In the genomic region with DNA sequence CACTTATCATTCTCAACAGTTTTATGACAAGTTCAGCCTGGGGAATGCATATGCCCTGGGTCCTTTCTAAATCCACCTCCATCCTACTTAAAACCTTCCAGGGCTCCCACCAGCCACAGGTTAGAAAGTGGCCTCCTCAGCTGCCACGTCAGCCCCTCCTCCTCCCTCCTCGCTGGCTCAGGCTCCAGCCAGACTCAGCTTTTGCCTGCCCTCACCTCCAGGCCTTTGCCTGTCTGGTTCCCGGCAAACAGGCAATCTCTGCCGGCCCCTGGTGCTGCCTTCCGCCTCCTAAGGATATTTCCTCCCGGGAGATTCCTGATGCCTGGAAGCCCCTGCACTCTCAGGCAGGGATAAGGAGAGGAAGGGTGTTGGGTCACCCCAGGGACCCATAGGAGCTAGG, we compare ENCODE assay signal across 24 cellular contexts. TPM values are rescaled to one million over a fixed set of nuclear protein-coding genes. Genes with fewer than 3 reads are reported as not detected.
DNase-seq lines count a peak whose midpoint lies in the region; ATAC-seq, FAIRE-seq and TF ChIP-seq lines count a peak whose summit lies in the region.
"Had no signal": no experiment of that assay in that cellular context is flagged by ENCODE, and none has a peak within 500 bp of the region (broad histone marks: within the 10 kb centered on the region; RNA-seq: fewer than 3 reads in every experiment).

No MANE protein-coding gene starts in this region.

- no TSS peak for BruUV-seq in K562 (replicated peaks; lab: Mats Ljungman, UMichigan)

- DNase-seq in Right ventricle myocardium inferior (ENCODE audit: missing footprints) (peak; percentile 2), left ventricle myocardium inferior (no peak), K562 (ENCODE audit: extremely low read depth in 1 of 4, low spot score in 3 of 4) (no peak), mesenchymal stem cell (no peak), trophoblast cell (no peak), GM10248 (ENCODE audit: extremely low spot score) (no peak)
- DNase-seq: 8988T; CD4-positive, alpha-beta memory T cell; DMS153; DMS79; GF-D8; HCEC 1CT; IMR-90; KBM-7 had no signal

- TF ChIP-seq RAD21 in K562 (CRISPR knock-in tag; conservative IDR thresholded peaks at IDR 0.05 in 1 of 2, IDR thresholded peaks at IDR 0.05 in 1 of 2), result no peak

- H3K14ac ChIP-seq in mesenchymal stem cell (ENCODE audit: low read length in 2 of 2) (peak overlapping the region in 1 of 2 experiments; percentile 75), trophoblast cell (ENCODE audit: low read length) (no peak overlapping the region)

- no peak overlapping the region for H3K4ac ChIP-seq in mesenchymal stem cell (ENCODE audit: low read depth in 1 of 2, low read length in 2 of 2)
- no peak overlapping the region for H3K4ac ChIP-seq in trophoblast cell (ENCODE audit: low read depth, low read length)

- H3K79me1 ChIP-seq in mesenchymal stem cell (replicated peaks; ENCODE audit: low read length, poor library complexity, severe bottlenecking), result no peaks in the 10 kb centered on the region
- H3K79me1 ChIP-seq in trophoblast cell (ENCODE audit: low read length), result peaks cover 8% of the 10 kb centered on the region

- no peak overlapping the region for H3K4me3 ChIP-seq in left ventricle myocardium inferior
- no peak overlapping the region for H3K4me3 ChIP-seq in K562
- no peak overlapping the region for H3K4me3 ChIP-seq in mesenchymal stem cell (ENCODE audit: insufficient read depth in 1 of 2, low read depth in 1 of 2, low read length in 2 of 2)
- H3K4me3 ChIP-seq in trophoblast cell (ENCODE audit: low read depth, low read length), result no peak overlapping the region
- H3K4me3 ChIP-seq: BLaER1, GM12878 had no signal

- H3K4me2 ChIP-seq in K562 (ENCODE audit: insufficient read depth, low read length) (no peak overlapping the region), mesenchymal stem cell (ENCODE audit: low read length, poor library complexity, severe bottlenecking) (no peak overlapping the region), trophoblast cell (ENCODE audit: low read length) (no peak overlapping the region)
- H3K4me2 ChIP-seq: BLaER1 had no signal

- no peak overlapping the region for H3K23ac ChIP-seq in mesenchymal stem cell (ENCODE audit: low read length in 2 of 2)
- no peak overlapping the region for H3K23ac ChIP-seq in trophoblast cell (ENCODE audit: low read length)

- TF ChIP-seq POLR2A in K562 (conservative IDR thresholded peaks at IDR 0.05), result no peak

- TF ChIP-seq CTCF in left ventricle myocardium inferior (IDR thresholded peaks at IDR 0.05; ENCODE audit: borderline replicate concordance) (no peak), K562 (IDR thresholded peaks at IDR 0.05 in 2 of 3, conservative IDR thresholded peaks at IDR 0.05 in 1 of 3; ENCODE audit: insufficient read depth in 2 of 3, low read depth in 1 of 3, low read length in 3 of 3) (no peak), GM10248 (IDR thresholded peaks at IDR 0.05; ENCODE audit: control extremely low read depth, extremely low read depth, low read depth, missing control alignments) (no peak)

- H2BK120ac ChIP-seq in mesenchymal stem cell (ENCODE audit: low read depth, low read length) (no peak overlapping the region), trophoblast cell (ENCODE audit: insufficient read depth, low read length, poor library complexity) (peak overlapping the region; percentile 17)

- no peaks in the 10 kb centered on the region for H3K9me1 ChIP-seq in K562 (ENCODE audit: control insufficient read depth, insufficient read depth, low read length)

- H4K91ac ChIP-seq in mesenchymal stem cell (ENCODE audit: low read length) (no peak overlapping the region), trophoblast cell (ENCODE audit: low read depth, low read length) (peak overlapping the region; percentile 71)

- H2BK5ac ChIP-seq in mesenchymal stem cell (ENCODE audit: low read depth, low read length, poor library complexity, severe bottlenecking), result no peak overlapping the region
- peak overlapping the region; percentile 43 for H2BK5ac ChIP-seq in trophoblast cell (ENCODE audit: low read depth, low read length, poor library complexity)

- CTCF ChIA-PET in K562 (lab: Yijun Ruan, JAX; ENCODE audit: low intra/inter-chr PET ratio), result interaction anchor here (0.7 kb wide), 1 partner anchor 58 kb away, joined by 3 read pairs; no protein-coding TSS in a partner anchor
- CTCF ChIA-PET in GM10248 (lab: Yijun Ruan, JAX), result interaction anchor here (1.3 to 17.1 kb wide), 5 partner anchors 7 to 185 kb away, joined by 3 to 480 read pairs (median 4); no protein-coding TSS in a partner anchor

- H3K18ac ChIP-seq in mesenchymal stem cell (ENCODE audit: low read depth in 1 of 2, low read length in 2 of 2) (peak overlapping the region in 1 of 2 experiments; percentile 19), trophoblast cell (ENCODE audit: low read length) (no peak overlapping the region)

- H3K9me3 ChIP-seq in left ventricle myocardium inferior (replicated peaks), result no peaks in the 10 kb centered on the region
- no peaks in the 10 kb centered on the region for H3K9me3 ChIP-seq in K562 (replicated peaks; ENCODE audit: control insufficient read depth, insufficient read depth, low read depth, low read length)
- no peaks in the 10 kb centered on the region for H3K9me3 ChIP-seq in mesenchymal stem cell (ENCODE audit: control insufficient read depth, low read length)
- H3K9me3 ChIP-seq in trophoblast cell (ENCODE audit: insufficient read depth, low read depth, low read length), result peaks cover 1% of the 10 kb centered on the region
- H3K9me3 ChIP-seq: BLaER1 had no signal

- intact Hi-C loops in Right ventricle myocardium inferior (cut with DNase I), result no loop called here
- intact Hi-C loops in left ventricle myocardium inferior (cut with micrococcal nuclease), result no loop called here
- intact Hi-C loops in K562 (cut with micrococcal nuclease), result no loop called here

- no peak overlapping the region for H2AFZ ChIP-seq in K562 (ENCODE audit: low read depth, low read length)
- no peak overlapping the region for H2AFZ ChIP-seq in mesenchymal stem cell (ENCODE audit: low read depth, low read length)
- no peak overlapping the region for H2AFZ ChIP-seq in trophoblast cell (ENCODE audit: insufficient read depth, low read length, poor library complexity)

- 27% methylated on average over 5 of the region's 6 CpGs for WGBS in K562 (ENCODE audit: insufficient coverage, low coverage, missing lambda C conversion rate)
- WGBS in mesenchymal stem cell, result 72% methylated on average over 6 of the region's 6 CpGs
- WGBS in trophoblast cell (ENCODE audit: extremely low coverage, insufficient coverage, insufficient read length), result no CpG with 5 or more reads among the region's 6 CpGs

- no peaks in the 10 kb centered on the region for H3K79me2 ChIP-seq in K562 (ENCODE audit: control insufficient read depth, insufficient read depth, low read length)
- H3K79me2 ChIP-seq in trophoblast cell (ENCODE audit: control insufficient read depth, insufficient read depth, low read length, poor library complexity), result no peaks in the 10 kb centered on the region

- FAIRE-seq in K562 (lab: Jason Lieb, UNC), result no peak
- FAIRE-seq: GM12878, H1 had no signal

- H3K9ac ChIP-seq in K562 (ENCODE audit: insufficient read depth in 1 of 2, low read depth in 2 of 2, low read length in 2 of 2) (no peak overlapping the region), mesenchymal stem cell (ENCODE audit: low read length) (no peak overlapping the region), trophoblast cell (ENCODE audit: low read length) (no peak overlapping the region)
- H3K9ac ChIP-seq: BLaER1 had no signal

- peaks cover 15% of the 10 kb centered on the region for H3K27me3 ChIP-seq in left ventricle myocardium inferior (ENCODE audit: low read depth)
- H3K27me3 ChIP-seq in K562 (ENCODE audit: control insufficient read depth in 2 of 2, insufficient read depth in 2 of 2, low read length in 2 of 2), result no peaks in the 10 kb centered on the region; a peak in 2 of 5 replicates
- H3K27me3 ChIP-seq in mesenchymal stem cell (ENCODE audit: control insufficient read depth in 1 of 2, insufficient read depth in 1 of 2, low read length in 2 of 2), result peaks cover 12 to 14% of the 10 kb centered on the region in 2 experiments
- no peaks in the 10 kb centered on the region for H3K27me3 ChIP-seq in trophoblast cell (ENCODE audit: insufficient read depth, low read length)
- H3K27me3 ChIP-seq: BLaER1 had no signal

- peaks cover 4% of the 10 kb centered on the region for H4K20me1 ChIP-seq in K562 (replicated peaks; ENCODE audit: control insufficient read depth, insufficient read depth, low read length)
- H4K20me1 ChIP-seq: BLaER1 had no signal

- in situ Hi-C loops in K562 (cut with MboI), result no loop called here

- peak overlapping the region; percentile 64 for H2BK15ac ChIP-seq in mesenchymal stem cell (ENCODE audit: low read depth, poor library complexity, severe bottlenecking)

- H3K27ac ChIP-seq in left ventricle myocardium inferior (replicated peaks) (no peak overlapping the region), K562 (ENCODE audit: extremely low read depth, low read depth, low read length) (no peak overlapping the region), mesenchymal stem cell (ENCODE audit: low read length, poor library complexity, severe bottlenecking) (no peak overlapping the region), trophoblast cell (ENCODE audit: low read depth, low read length) (peak overlapping the region; percentile 65)
- H3K27ac ChIP-seq: BLaER1, HL-60 had no signal

- H3K36me3 ChIP-seq in left ventricle myocardium inferior (no peaks in the 10 kb centered on the region), K562 (ENCODE audit: control insufficient read depth, insufficient read depth, low read length) (no peaks in the 10 kb centered on the region), mesenchymal stem cell (ENCODE audit: control insufficient read depth in 1 of 2, insufficient read depth in 2 of 2, low read depth in 1 of 2, low read length in 2 of 2) (no peaks in the 10 kb centered on the region), trophoblast cell (ENCODE audit: control insufficient read depth in 1 of 2, insufficient read depth in 2 of 2, low read length in 2 of 2) (peaks cover 13 to 21% of the 10 kb centered on the region in 2 experiments)
- H3K36me3 ChIP-seq: BLaER1 had no signal

- ATAC-seq in Right ventricle myocardium inferior (no peak), K562 (no peak), GM19467 (IDR thresholded peaks at IDR 0.05; ENCODE audit: unreplicated experiment) (no peak), GM18861 (IDR thresholded peaks at IDR 0.05; ENCODE audit: unreplicated experiment) (no peak)
- ATAC-seq: GM12878 had no signal

- no peaks in the 10 kb centered on the region for H3K4me1 ChIP-seq in left ventricle myocardium inferior
- H3K4me1 ChIP-seq in K562 (replicated peaks in 1 of 2; ENCODE audit: control insufficient read depth in 2 of 2, insufficient read depth in 2 of 2, low read length in 2 of 2), result peaks cover 8 to 15% of the 10 kb centered on the region in 2 experiments; a peak in 4 of 5 replicates
- H3K4me1 ChIP-seq in mesenchymal stem cell (ENCODE audit: control insufficient read depth, insufficient read depth, low read depth, low read length), result peaks cover 1% of the 10 kb centered on the region
- peaks cover 21 to 24% of the 10 kb centered on the region in 2 experiments for H3K4me1 ChIP-seq in trophoblast cell (ENCODE audit: control insufficient read depth in 1 of 2, insufficient read depth in 2 of 2, low read length in 2 of 2)
- H3K4me1 ChIP-seq: BLaER1 had no signal

- H4K8ac ChIP-seq in mesenchymal stem cell (ENCODE audit: low read length) (peak overlapping the region; percentile 12), trophoblast cell (ENCODE audit: low read depth, low read length) (peak overlapping the region; percentile 66)

- H2BK12ac ChIP-seq in mesenchymal stem cell (ENCODE audit: low read length in 2 of 2), result peak overlapping the region in 1 of 2 experiments; percentile 42
- peak overlapping the region; percentile 71 for H2BK12ac ChIP-seq in trophoblast cell (ENCODE audit: low read length)

- no peak for TF ChIP-seq EP300 in K562 (IDR thresholded peaks at IDR 0.05; ENCODE audit: low read length)

- H2AK5ac ChIP-seq in mesenchymal stem cell (ENCODE audit: low read length, severe bottlenecking), result no peak overlapping the region
- H2AK5ac ChIP-seq in trophoblast cell (ENCODE audit: low read length), result peak overlapping the region; percentile 35

- no peak overlapping the region for H4K12ac ChIP-seq in trophoblast cell (ENCODE audit: low read depth, low read length)

- POLR2A ChIA-PET in K562 (lab: Yijun Ruan, JAX), result interaction anchor here (0.8 to 1.3 kb wide), 2 partner anchors 12 to 52 kb away, joined by 3 read pairs; no protein-coding TSS in a partner anchor
- POLR2A ChIA-PET in GM10248 (lab: Yijun Ruan, JAX), result no interaction called here

RNA-seq across cellular contexts. Expression of a gene that starts 9.5 kb away (rescaled TPM):
- not detected for total RNA-seq in Right ventricle myocardium inferior
- total RNA-seq in left ventricle myocardium inferior, result not detected
- not detected in 2 replicates for total RNA-seq in K562 (2011; cell fraction: chromatin; rRNA removed; ENCODE audit: low replicate concordance)
- not detected in 2 replicates for total RNA-seq in K562 (2011; cell fraction: nucleolus; rRNA removed)
- not detected in 2 replicates for total RNA-seq in K562 (2011; cell fraction: nucleoplasm; rRNA removed)
- total RNA-seq in K562 (2014; rRNA removed), result not detected in 2 replicates
- not detected in 2 replicates for total RNA-seq in K562 (2014; rRNA removed; fragmentation: Illumina TruSeq; extraction: Trizol)
- not detected in 2 replicates for total RNA-seq in K562 (2015; rRNA removed; fragmentation: Illumina TruSeq; extraction: Trizol)
- not detected in 2 replicates for total RNA-seq in K562 (2021)
- polyA plus RNA-seq in K562 (2011; rRNA removed), result not detected in 2 replicates
- not detected in 2 replicates for polyA plus RNA-seq in K562 (2011; cell fraction: cytosol; rRNA removed)
- polyA plus RNA-seq in K562 (2011; cell fraction: nucleus; rRNA removed), result not detected in 2 replicates
- polyA plus RNA-seq in K562 (2012), result not detected in 2 replicates
- not detected in 2 replicates for polyA plus RNA-seq in K562 (2014; fragmentation: Illumina TruSeq; extraction: Trizol)
- polyA plus RNA-seq in K562 (2014; fragmentation: Nextera tagmentation; extraction: Ambion mirVana), result not detected
- polyA plus RNA-seq in K562 (2014; rRNA removed), result not detected in 2 replicates
- not detected in 2 replicates for polyA minus RNA-seq in K562 (2011; rRNA and poly(A)+ RNA removed)
- not detected in 2 replicates for polyA minus RNA-seq in K562 (2011; cell fraction: cytosol; rRNA and poly(A)+ RNA removed)
- polyA minus RNA-seq in K562 (2011; cell fraction: nucleus; rRNA and poly(A)+ RNA removed), result not detected in 2 replicates
- polyA plus RNA-seq in mesenchymal stem cell (2013, experiment 1 of 2), result 0.06 TPM
- 0.10 TPM for polyA plus RNA-seq in mesenchymal stem cell (2013, experiment 2 of 2)
- polyA plus RNA-seq in trophoblast cell (2013), result 9.3 and 10.1 TPM in 2 replicates
- total RNA-seq: A673; CD4-positive, alpha-beta memory T cell; GM12878; HT1080; IMR-90 had no signal
- polyA plus RNA-seq: AG04450; CD14-positive monocyte; CD4-positive, alpha-beta memory T cell; GM12878; IMR-90 had no signal

RNA-seq across cellular contexts. Expression of a gene that starts 40.2 kb away (rescaled TPM):
- not detected for total RNA-seq in Right ventricle myocardium inferior
- total RNA-seq in left ventricle myocardium inferior, result 0.58 TPM
- total RNA-seq in K562 (2011; cell fraction: chromatin; rRNA removed; ENCODE audit: low replicate concordance), result 0.67 TPM in 1 of 2 replicates, not detected in the other
- total RNA-seq in K562 (2011; cell fraction: nucleolus; rRNA removed), result 1.1 TPM in 1 of 2 replicates, not detected in the other
- 0.59 TPM in 1 of 2 replicates, not detected in the other for total RNA-seq in K562 (2011; cell fraction: nucleoplasm; rRNA removed)
- 0.45 and 1.6 TPM in 2 replicates for total RNA-seq in K562 (2014; rRNA removed)
- total RNA-seq in K562 (2014; rRNA removed; fragmentation: Illumina TruSeq; extraction: Trizol), result 1.8 and 2.1 TPM in 2 replicates
- total RNA-seq in K562 (2015; rRNA removed; fragmentation: Illumina TruSeq; extraction: Trizol), result 2.5 and 2.6 TPM in 2 replicates
- total RNA-seq in K562 (2021), result 1.0 and 1.1 TPM in 2 replicates
- 2.1 and 2.2 TPM in 2 replicates for polyA plus RNA-seq in K562 (2011; rRNA removed)
- polyA plus RNA-seq in K562 (2011; cell fraction: cytosol; rRNA removed), result 1.9 and 3.2 TPM in 2 replicates
- polyA plus RNA-seq in K562 (2011; cell fraction: nucleus; rRNA removed), result 1.1 and 1.3 TPM in 2 replicates
- 0.96 and 3.3 TPM in 2 replicates for polyA plus RNA-seq in K562 (2012)
- 4.5 TPM in 2 replicates for polyA plus RNA-seq in K562 (2014; fragmentation: Illumina TruSeq; extraction: Trizol)
- 1 to 10 TPM; 7.3 to 7.4 TPM for polyA plus RNA-seq in K562 (2014; fragmentation: Nextera tagmentation; extraction: Ambion mirVana)
- 5.0 and 7.5 TPM in 2 replicates for polyA plus RNA-seq in K562 (2014; rRNA removed)
- 0.88 and 1.9 TPM in 2 replicates for polyA minus RNA-seq in K562 (2011; rRNA and poly(A)+ RNA removed)
- polyA minus RNA-seq in K562 (2011; cell fraction: cytosol; rRNA and poly(A)+ RNA removed), result not detected in 2 replicates
- 1.1 TPM in 1 of 2 replicates, not detected in the other for polyA minus RNA-seq in K562 (2011; cell fraction: nucleus; rRNA and poly(A)+ RNA removed)
- polyA plus RNA-seq in mesenchymal stem cell (2013, experiment 1 of 2), result 0.51 TPM
- polyA plus RNA-seq in mesenchymal stem cell (2013, experiment 2 of 2), result 0.38 TPM
- polyA plus RNA-seq in trophoblast cell (2013), result 1.2 and 1.3 TPM in 2 replicates
- total RNA-seq: A673; CD4-positive, alpha-beta memory T cell; GM12878; IMR-90 had no signal

RNA-seq across cellular contexts. Expression of a gene that starts 40.5 kb away (rescaled TPM):
- 137 TPM for total RNA-seq in Right ventricle myocardium inferior
- total RNA-seq in left ventricle myocardium inferior, result 123 TPM
- 286 and 378 TPM in 2 replicates for total RNA-seq in K562 (2011; cell fraction: chromatin; rRNA removed; ENCODE audit: low replicate concordance)
- 207 and 211 TPM in 2 replicates for total RNA-seq in K562 (2011; cell fraction: nucleolus; rRNA removed)
- 281 and 365 TPM in 2 replicates for total RNA-seq in K562 (2011; cell fraction: nucleoplasm; rRNA removed)
- 567 and 570 TPM in 2 replicates for total RNA-seq in K562 (2014; rRNA removed)
- 610 and 635 TPM in 2 replicates for total RNA-seq in K562 (2014; rRNA removed; fragmentation: Illumina TruSeq; extraction: Trizol)
- total RNA-seq in K562 (2015; rRNA removed; fragmentation: Illumina TruSeq; extraction: Trizol), result 573 and 580 TPM in 2 replicates
- 521 and 542 TPM in 2 replicates for total RNA-seq in K562 (2021)
- 682 and 836 TPM in 2 replicates for polyA plus RNA-seq in K562 (2011; rRNA removed)
- polyA plus RNA-seq in K562 (2011; cell fraction: cytosol; rRNA removed), result 554 and 570 TPM in 2 replicates
- 205 and 257 TPM in 2 replicates for polyA plus RNA-seq in K562 (2011; cell fraction: nucleus; rRNA removed)
- 345 and 420 TPM in 2 replicates for polyA plus RNA-seq in K562 (2012)
- polyA plus RNA-seq in K562 (2014; fragmentation: Illumina TruSeq; extraction: Trizol), result 536 and 610 TPM in 2 replicates
- 1,000 to 10,000 TPM in 1 of 2 experiments, 100 to 1,000 TPM in 1; 871 to 1,167 TPM for polyA plus RNA-seq in K562 (2014; fragmentation: Nextera tagmentation; extraction: Ambion mirVana)
- polyA plus RNA-seq in K562 (2014; rRNA removed), result 475 and 532 TPM in 2 replicates
- polyA minus RNA-seq in K562 (2011; rRNA and poly(A)+ RNA removed), result 839 and 1,099 TPM in 2 replicates
- polyA minus RNA-seq in K562 (2011; cell fraction: cytosol; rRNA and poly(A)+ RNA removed), result 448 and 506 TPM in 2 replicates
- polyA minus RNA-seq in K562 (2011; cell fraction: nucleus; rRNA and poly(A)+ RNA removed), result 78.0 and 147 TPM in 2 replicates
- polyA plus RNA-seq in mesenchymal stem cell (2013, experiment 1 of 2), result 157 TPM
- polyA plus RNA-seq in mesenchymal stem cell (2013, experiment 2 of 2), result 151 TPM
- polyA plus RNA-seq in trophoblast cell (2013), result 206 and 207 TPM in 2 replicates
